Comparison of ENCODE assay signal across 1 cellular context in the genomic region with DNA sequence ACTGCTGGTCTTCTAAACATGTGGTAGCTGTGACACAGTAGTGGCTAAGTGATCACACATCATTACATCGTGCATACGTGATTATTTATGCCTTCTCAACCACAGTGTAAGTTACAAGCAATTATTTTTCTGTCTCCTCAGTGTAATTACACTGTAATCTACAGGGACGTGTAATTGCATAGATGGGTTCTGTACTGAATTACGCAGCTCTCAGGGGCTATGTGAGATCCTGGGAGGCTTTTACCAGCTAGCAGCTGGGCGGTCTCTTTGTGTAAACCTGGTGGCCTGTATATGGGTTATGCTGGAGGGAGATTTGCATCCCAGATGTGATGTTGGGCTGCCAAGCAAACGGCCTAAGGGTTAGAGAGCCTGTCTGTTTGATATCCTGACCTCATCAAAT.
TF ChIP-seq lines count a peak whose summit lies in the region.

No MANE protein-coding gene starts in this region.

TF ChIP-seq in HEK293, 187 proteins besides CTCF, POLR2A, EP300 and RAD21 (continued from another document):
- TF ChIP-seq, protein P1, sequence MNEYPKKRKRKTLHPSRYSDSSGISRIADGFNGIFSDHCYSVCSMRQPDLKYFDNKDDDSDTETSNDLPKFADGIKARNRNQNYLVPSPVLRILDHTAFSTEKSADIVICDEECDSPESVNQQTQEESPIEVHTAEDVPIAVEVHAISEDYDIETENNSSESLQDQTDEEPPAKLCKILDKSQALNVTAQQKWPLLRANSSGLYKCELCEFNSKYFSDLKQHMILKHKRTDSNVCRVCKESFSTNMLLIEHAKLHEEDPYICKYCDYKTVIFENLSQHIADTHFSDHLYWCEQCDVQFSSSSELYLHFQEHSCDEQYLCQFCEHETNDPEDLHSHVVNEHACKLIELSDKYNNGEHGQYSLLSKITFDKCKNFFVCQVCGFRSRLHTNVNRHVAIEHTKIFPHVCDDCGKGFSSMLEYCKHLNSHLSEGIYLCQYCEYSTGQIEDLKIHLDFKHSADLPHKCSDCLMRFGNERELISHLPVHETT (tag by site-specific recombination; IDR thresholded peaks at IDR 0.05) = peak; percentile 64; the same call in 1 of the 2 replicates
- TF ChIP-seq ZNF629 (tag by site-specific recombination; IDR thresholded peaks at IDR 0.05) = peak; percentile 85
- peak; percentile 58; the same call in 1 of the 2 replicates for TF ChIP-seq GLI2 (tag by site-specific recombination; IDR thresholded peaks at IDR 0.05; ENCODE audit: borderline replicate concordance, low read depth)
- TF ChIP-seq ZNF391 (tag by site-specific recombination; IDR thresholded peaks at IDR 0.05; ENCODE audit: borderline replicate concordance, low read depth) = no peak
- TF ChIP-seq OSR2 (tag by site-specific recombination; IDR thresholded peaks at IDR 0.05) = peak; percentile 97
- TF ChIP-seq GLIS1 (tag by site-specific recombination; IDR thresholded peaks at IDR 0.05) = peak; percentile 76
- TF ChIP-seq ZNF707 (tag by site-specific recombination; IDR thresholded peaks at IDR 0.05) = no peak
- TF ChIP-seq, protein P2, sequence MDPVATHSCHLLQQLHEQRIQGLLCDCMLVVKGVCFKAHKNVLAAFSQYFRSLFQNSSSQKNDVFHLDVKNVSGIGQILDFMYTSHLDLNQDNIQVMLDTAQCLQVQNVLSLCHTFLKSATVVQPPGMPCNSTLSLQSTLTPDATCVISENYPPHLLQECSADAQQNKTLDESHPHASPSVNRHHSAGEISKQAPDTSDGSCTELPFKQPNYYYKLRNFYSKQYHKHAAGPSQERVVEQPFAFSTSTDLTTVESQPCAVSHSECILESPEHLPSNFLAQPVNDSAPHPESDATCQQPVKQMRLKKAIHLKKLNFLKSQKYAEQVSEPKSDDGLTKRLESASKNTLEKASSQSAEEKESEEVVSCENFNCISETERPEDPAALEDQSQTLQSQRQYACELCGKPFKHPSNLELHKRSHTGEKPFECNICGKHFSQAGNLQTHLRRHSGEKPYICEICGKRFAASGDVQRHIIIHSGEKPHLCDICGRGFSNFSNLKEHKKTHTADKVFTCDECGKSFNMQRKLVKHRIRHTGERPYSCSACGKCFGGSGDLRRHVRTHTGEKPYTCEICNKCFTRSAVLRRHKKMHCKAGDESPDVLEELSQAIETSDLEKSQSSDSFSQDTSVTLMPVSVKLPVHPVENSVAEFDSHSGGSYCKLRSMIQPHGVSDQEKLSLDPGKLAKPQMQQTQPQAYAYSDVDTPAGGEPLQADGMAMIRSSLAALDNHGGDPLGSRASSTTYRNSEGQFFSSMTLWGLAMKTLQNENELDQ (tag by site-specific recombination; IDR thresholded peaks at IDR 0.05; ENCODE audit: low read depth) = no peak
- TF ChIP-seq, protein P3, sequence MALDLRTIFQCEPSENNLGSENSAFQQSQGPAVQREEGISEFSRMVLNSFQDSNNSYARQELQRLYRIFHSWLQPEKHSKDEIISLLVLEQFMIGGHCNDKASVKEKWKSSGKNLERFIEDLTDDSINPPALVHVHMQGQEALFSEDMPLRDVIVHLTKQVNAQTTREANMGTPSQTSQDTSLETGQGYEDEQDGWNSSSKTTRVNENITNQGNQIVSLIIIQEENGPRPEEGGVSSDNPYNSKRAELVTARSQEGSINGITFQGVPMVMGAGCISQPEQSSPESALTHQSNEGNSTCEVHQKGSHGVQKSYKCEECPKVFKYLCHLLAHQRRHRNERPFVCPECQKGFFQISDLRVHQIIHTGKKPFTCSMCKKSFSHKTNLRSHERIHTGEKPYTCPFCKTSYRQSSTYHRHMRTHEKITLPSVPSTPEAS (tag by site-specific recombination; IDR thresholded peaks at IDR 0.05) = no peak
- no peak for TF ChIP-seq ZNF600 (tag by site-specific recombination; IDR thresholded peaks at IDR 0.05)
- 0 out of 2 replicates have a peak, but pooled peaks have one; percentile 40 for TF ChIP-seq TRIM28 (IDR thresholded peaks at IDR 0.05; ENCODE audit: borderline replicate concordance, low read length)
- TF ChIP-seq ZXDB (tag by site-specific recombination; IDR thresholded peaks at IDR 0.05) = peak; percentile 47; the same call in 1 of the 2 replicates
- no peak for TF ChIP-seq HOXD13 (CRISPR knock-in tag; IDR thresholded peaks at IDR 0.05; ENCODE audit: borderline replicate concordance)
- TF ChIP-seq ZNF654 (tag by site-specific recombination; IDR thresholded peaks at IDR 0.05; ENCODE audit: low read depth) = no peak
- TF ChIP-seq, protein P4, sequence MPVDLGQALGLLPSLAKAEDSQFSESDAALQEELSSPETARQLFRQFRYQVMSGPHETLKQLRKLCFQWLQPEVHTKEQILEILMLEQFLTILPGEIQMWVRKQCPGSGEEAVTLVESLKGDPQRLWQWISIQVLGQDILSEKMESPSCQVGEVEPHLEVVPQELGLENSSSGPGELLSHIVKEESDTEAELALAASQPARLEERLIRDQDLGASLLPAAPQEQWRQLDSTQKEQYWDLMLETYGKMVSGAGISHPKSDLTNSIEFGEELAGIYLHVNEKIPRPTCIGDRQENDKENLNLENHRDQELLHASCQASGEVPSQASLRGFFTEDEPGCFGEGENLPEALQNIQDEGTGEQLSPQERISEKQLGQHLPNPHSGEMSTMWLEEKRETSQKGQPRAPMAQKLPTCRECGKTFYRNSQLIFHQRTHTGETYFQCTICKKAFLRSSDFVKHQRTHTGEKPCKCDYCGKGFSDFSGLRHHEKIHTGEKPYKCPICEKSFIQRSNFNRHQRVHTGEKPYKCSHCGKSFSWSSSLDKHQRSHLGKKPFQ (tag by site-specific recombination; IDR thresholded peaks at IDR 0.05) = peak; percentile 39; the same call in 1 of the 2 replicates
- peak; percentile 99 for TF ChIP-seq SP7 (tag by site-specific recombination; IDR thresholded peaks at IDR 0.05)
- TF ChIP-seq KLF8 (tag by site-specific recombination; IDR thresholded peaks at IDR 0.05) = peak; percentile 34; the same call in 1 of the 2 replicates
- no peak for TF ChIP-seq ZNF416 (tag by site-specific recombination; IDR thresholded peaks at IDR 0.05)
- TF ChIP-seq, protein P5, sequence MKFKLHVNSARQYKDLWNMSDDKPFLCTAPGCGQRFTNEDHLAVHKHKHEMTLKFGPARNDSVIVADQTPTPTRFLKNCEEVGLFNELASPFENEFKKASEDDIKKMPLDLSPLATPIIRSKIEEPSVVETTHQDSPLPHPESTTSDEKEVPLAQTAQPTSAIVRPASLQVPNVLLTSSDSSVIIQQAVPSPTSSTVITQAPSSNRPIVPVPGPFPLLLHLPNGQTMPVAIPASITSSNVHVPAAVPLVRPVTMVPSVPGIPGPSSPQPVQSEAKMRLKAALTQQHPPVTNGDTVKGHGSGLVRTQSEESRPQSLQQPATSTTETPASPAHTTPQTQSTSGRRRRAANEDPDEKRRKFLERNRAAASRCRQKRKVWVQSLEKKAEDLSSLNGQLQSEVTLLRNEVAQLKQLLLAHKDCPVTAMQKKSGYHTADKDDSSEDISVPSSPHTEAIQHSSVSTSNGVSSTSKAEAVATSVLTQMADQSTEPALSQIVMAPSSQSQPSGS (tag by site-specific recombination; IDR thresholded peaks at IDR 0.05; ENCODE audit: low read depth) = peak; percentile 62
- TF ChIP-seq ZBTB17 (tag by site-specific recombination; IDR thresholded peaks at IDR 0.05) = peak; percentile 82
- TF ChIP-seq OVOL3 (tag by site-specific recombination; IDR thresholded peaks at IDR 0.05) = peak; percentile 61; the same call in 1 of the 2 replicates
- TF ChIP-seq, protein P6, sequence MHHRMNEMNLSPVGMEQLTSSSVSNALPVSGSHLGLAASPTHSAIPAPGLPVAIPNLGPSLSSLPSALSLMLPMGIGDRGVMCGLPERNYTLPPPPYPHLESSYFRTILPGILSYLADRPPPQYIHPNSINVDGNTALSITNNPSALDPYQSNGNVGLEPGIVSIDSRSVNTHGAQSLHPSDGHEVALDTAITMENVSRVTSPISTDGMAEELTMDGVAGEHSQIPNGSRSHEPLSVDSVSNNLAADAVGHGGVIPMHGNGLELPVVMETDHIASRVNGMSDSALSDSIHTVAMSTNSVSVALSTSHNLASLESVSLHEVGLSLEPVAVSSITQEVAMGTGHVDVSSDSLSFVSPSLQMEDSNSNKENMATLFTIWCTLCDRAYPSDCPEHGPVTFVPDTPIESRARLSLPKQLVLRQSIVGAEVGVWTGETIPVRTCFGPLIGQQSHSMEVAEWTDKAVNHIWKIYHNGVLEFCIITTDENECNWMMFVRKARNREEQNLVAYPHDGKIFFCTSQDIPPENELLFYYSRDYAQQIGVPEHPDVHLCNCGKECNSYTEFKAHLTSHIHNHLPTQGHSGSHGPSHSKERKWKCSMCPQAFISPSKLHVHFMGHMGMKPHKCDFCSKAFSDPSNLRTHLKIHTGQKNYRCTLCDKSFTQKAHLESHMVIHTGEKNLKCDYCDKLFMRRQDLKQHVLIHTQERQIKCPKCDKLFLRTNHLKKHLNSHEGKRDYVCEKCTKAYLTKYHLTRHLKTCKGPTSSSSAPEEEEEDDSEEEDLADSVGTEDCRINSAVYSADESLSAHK (tag by site-specific recombination; IDR thresholded peaks at IDR 0.05) = peak; percentile 63
- TF ChIP-seq, protein P7, sequence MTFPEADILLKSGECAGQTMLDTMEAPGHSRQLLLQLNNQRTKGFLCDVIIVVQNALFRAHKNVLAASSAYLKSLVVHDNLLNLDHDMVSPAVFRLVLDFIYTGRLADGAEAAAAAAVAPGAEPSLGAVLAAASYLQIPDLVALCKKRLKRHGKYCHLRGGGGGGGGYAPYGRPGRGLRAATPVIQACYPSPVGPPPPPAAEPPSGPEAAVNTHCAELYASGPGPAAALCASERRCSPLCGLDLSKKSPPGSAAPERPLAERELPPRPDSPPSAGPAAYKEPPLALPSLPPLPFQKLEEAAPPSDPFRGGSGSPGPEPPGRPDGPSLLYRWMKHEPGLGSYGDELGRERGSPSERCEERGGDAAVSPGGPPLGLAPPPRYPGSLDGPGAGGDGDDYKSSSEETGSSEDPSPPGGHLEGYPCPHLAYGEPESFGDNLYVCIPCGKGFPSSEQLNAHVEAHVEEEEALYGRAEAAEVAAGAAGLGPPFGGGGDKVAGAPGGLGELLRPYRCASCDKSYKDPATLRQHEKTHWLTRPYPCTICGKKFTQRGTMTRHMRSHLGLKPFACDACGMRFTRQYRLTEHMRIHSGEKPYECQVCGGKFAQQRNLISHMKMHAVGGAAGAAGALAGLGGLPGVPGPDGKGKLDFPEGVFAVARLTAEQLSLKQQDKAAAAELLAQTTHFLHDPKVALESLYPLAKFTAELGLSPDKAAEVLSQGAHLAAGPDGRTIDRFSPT (tag by site-specific recombination; IDR thresholded peaks at IDR 0.05) = peak; percentile 35; the same call in 1 of the 2 replicates
- TF ChIP-seq, protein P8, sequence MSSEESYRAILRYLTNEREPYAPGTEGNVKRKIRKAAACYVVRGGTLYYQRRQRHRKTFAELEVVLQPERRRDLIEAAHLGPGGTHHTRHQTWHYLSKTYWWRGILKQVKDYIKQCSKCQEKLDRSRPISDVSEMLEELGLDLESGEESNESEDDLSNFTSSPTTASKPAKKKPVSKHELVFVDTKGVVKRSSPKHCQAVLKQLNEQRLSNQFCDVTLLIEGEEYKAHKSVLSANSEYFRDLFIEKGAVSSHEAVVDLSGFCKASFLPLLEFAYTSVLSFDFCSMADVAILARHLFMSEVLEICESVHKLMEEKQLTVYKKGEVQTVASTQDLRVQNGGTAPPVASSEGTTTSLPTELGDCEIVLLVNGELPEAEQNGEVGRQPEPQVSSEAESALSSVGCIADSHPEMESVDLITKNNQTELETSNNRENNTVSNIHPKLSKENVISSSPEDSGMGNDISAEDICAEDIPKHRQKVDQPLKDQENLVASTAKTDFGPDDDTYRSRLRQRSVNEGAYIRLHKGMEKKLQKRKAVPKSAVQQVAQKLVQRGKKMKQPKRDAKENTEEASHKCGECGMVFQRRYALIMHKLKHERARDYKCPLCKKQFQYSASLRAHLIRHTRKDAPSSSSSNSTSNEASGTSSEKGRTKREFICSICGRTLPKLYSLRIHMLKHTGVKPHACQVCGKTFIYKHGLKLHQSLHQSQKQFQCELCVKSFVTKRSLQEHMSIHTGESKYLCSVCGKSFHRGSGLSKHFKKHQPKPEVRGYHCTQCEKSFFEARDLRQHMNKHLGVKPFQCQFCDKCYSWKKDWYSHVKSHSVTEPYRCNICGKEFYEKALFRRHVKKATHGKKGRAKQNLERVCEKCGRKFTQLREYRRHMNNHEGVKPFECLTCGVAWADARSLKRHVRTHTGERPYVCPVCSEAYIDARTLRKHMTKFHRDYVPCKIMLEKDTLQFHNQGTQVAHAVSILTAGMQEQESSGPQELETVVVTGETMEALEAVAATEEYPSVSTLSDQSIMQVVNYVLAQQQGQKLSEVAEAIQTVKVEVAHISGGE (tag by site-specific recombination; conservative IDR thresholded peaks at IDR 0.05; ENCODE audit: low read depth) = no peak
- peak; percentile 92 for TF ChIP-seq BCL11A (tag by site-specific recombination; IDR thresholded peaks at IDR 0.05; ENCODE audit: low read depth)
